In genomic region chr2:216078776-216079175, GRCh38 we compare ENCODE assay signal across 19 cellular contexts. TPM values are rescaled to one million over a fixed set of nuclear protein-coding genes. Genes with fewer than 3 reads are reported as not detected.
DNase-seq lines count a peak whose midpoint lies in the region; ATAC-seq and TF ChIP-seq lines count a peak whose summit lies in the region.
"Had no signal": no experiment of that assay in that cellular context is flagged by ENCODE, and none has a peak within 500 bp of the region (broad histone marks: within the 10 kb centered on the region; RNA-seq: fewer than 3 reads in every experiment).

No MANE protein-coding gene starts in this region.

- H3K4me3 ChIP-seq in NB4 (ENCODE audit: low read depth, low read length) (no peak overlapping the region), choroid plexus epithelial cell (ENCODE audit: low read depth, low read length) (no peak overlapping the region)
- H3K4me3 ChIP-seq: GM12878 had no signal

- ATAC-seq in CD4-positive, alpha-beta T cell (ENCODE audit: poor library complexity), result no peak
- ATAC-seq: activated CD8-positive, alpha-beta T cell treated with anti-CD3 and anti-CD28 coated beads for 36 hours; GM12878 had no signal

- H2BK120ac ChIP-seq in H9 (ENCODE audit: low read depth, low read length, poor library complexity, severe bottlenecking), result no peak overlapping the region

- no peaks in the 10 kb centered on the region for H3K9me3 Mint-ChIP-seq in CD4-positive, alpha-beta T cell
- H3K9me3 Mint-ChIP-seq in neural crest cell, result no peaks in the 10 kb centered on the region
- no peaks in the 10 kb centered on the region for H3K9me3 Mint-ChIP-seq in H9
- H3K9me3 Mint-ChIP-seq: activated CD8-positive, alpha-beta T cell treated with anti-CD3 and anti-CD28 coated beads for 36 hours; naive B cell had no signal

- H3K4me1 ChIP-seq in H9 (ENCODE audit: insufficient read depth, low read length), result peaks cover 6% of the 10 kb centered on the region

- no peaks in the 10 kb centered on the region for H3K27me3 ChIP-seq in CD4-positive, alpha-beta T cell (ENCODE audit: control insufficient read depth, insufficient read depth, low read length)
- H3K27me3 ChIP-seq in H9 (ENCODE audit: insufficient read depth, low read length), result no peaks in the 10 kb centered on the region

- H3K79me1 ChIP-seq in H9 (ENCODE audit: insufficient read depth, low read depth, low read length, poor library complexity, severe bottlenecking), result no peaks in the 10 kb centered on the region

- H3K18ac ChIP-seq in H9 (ENCODE audit: insufficient read length, low read depth, low read length), result no peak overlapping the region

- no CpG with 5 or more reads among the region's 1 CpG for WGBS in H9 (ENCODE audit: extremely low coverage, insufficient read length, low lambda C conversion rate)

- no peak overlapping the region for H2AK5ac ChIP-seq in H9 (ENCODE audit: insufficient read length, low read length)

- H3K14ac ChIP-seq in H9 (ENCODE audit: insufficient read depth, low read length), result no peak overlapping the region

- no peak overlapping the region for H3K23ac ChIP-seq in H9 (ENCODE audit: insufficient read length, low read depth, low read length)

- H4K91ac ChIP-seq in H9 (ENCODE audit: insufficient read length, low read depth, low read length), result no peak overlapping the region

- H3K4me2 ChIP-seq in H9 (ENCODE audit: insufficient read depth, insufficient read length, low read length), result no peak overlapping the region

- H4K20me1 ChIP-seq in H9 (ENCODE audit: control insufficient read depth, insufficient read depth, insufficient read length), result no peaks in the 10 kb centered on the region

- H3K56ac ChIP-seq in H9 (ENCODE audit: insufficient read length, low read depth, low read length), result no peak overlapping the region

- no peak overlapping the region for H3T11ph ChIP-seq in H9 (ENCODE audit: low read length)

- peaks cover 28% of the 10 kb centered on the region for H3K36me3 Mint-ChIP-seq in CD4-positive, alpha-beta T cell (ENCODE audit: low read depth)
- H3K36me3 Mint-ChIP-seq in neural crest cell (ENCODE audit: low read depth) (peaks cover under 1% of the 10 kb centered on the region), H9 (ENCODE audit: insufficient read depth in 1 of 3, low read depth in 3 of 3) (peaks cover 0 to 5% (median 0%) of the 10 kb centered on the region in 3 experiments; a peak in 5 of 7 replicates)

- H2BK20ac ChIP-seq in H9 (ENCODE audit: low read depth, low read length, poor library complexity, severe bottlenecking), result no peak overlapping the region

- H3K27me3 Mint-ChIP-seq in CD4-positive, alpha-beta T cell, result no peaks in the 10 kb centered on the region
- H3K27me3 Mint-ChIP-seq in neural crest cell (ENCODE audit: low read depth), result no peaks in the 10 kb centered on the region
- no peaks in the 10 kb centered on the region; the same call in 1 of the 2 replicates for H3K27me3 Mint-ChIP-seq in H9 (ENCODE audit: low read depth)
- H3K27me3 Mint-ChIP-seq: activated CD8-positive, alpha-beta T cell treated with anti-CD3 and anti-CD28 coated beads for 36 hours; naive B cell had no signal

- no peak for TF ChIP-seq CTCF in CD4-positive, alpha-beta T cell (IDR thresholded peaks at IDR 0.05)
- TF ChIP-seq CTCF in NB4 (IDR thresholded peaks at IDR 0.05; ENCODE audit: low read depth, low read length) (no peak), choroid plexus epithelial cell (conservative IDR thresholded peaks at IDR 0.05; ENCODE audit: low read depth, low read length) (no peak), neural crest cell (conservative IDR thresholded peaks at IDR 0.05) (no peak), RWPE1 (conservative IDR thresholded peaks at IDR 0.05; ENCODE audit: low read depth) (no peak), H9 (conservative IDR thresholded peaks at IDR 0.05) (no peak)

- H3K23me2 ChIP-seq in H9 (ENCODE audit: insufficient read length, low read depth, low read length, poor library complexity, severe bottlenecking), result peaks cover 15% of the 10 kb centered on the region

- H2BK15ac ChIP-seq in H9 (ENCODE audit: low read depth, low read length), result no peak overlapping the region

- H3K27ac ChIP-seq in CD4-positive, alpha-beta T cell (ENCODE audit: low read depth, low read length), result no peak overlapping the region
- H3K27ac ChIP-seq in RWPE1 (no peak overlapping the region), H9 (ENCODE audit: insufficient read length, low read depth, low read length) (no peak overlapping the region)
- H3K27ac ChIP-seq: parathyroid adenoma had no signal

- peak overlapping the region; percentile 40 for H3K27ac Mint-ChIP-seq in CD4-positive, alpha-beta T cell
- H3K27ac Mint-ChIP-seq in neural crest cell (ENCODE audit: unreplicated experiment) (no peak overlapping the region), H9 (no peak overlapping the region; a peak in 1 of 7 replicates)
- H3K27ac Mint-ChIP-seq: activated CD8-positive, alpha-beta T cell treated with anti-CD3 and anti-CD28 coated beads for 36 hours had no signal

- DNase-seq in CD4-positive, alpha-beta T cell, result no peak
- DNase-seq in NB4 (ENCODE audit: low read depth), result peak; percentile 24
- DNase-seq in choroid plexus epithelial cell (ENCODE audit: low read depth), result peak; percentile 61
- no peak for DNase-seq in neural crest cell (ENCODE audit: low read depth, low spot score)
- no peak for DNase-seq in RWPE1 (ENCODE audit: low spot score)
- no peak for DNase-seq in Ammon's horn (ENCODE audit: low spot score)
- DNase-seq in H9, result no peak
- DNase-seq: activated CD4-positive, CD25-positive, alpha-beta regulatory T cell treated with anti-CD3 and anti-CD28 coated beads, Interleukin-2, amount 50 U/mL, for 72 hours; activated CD8-positive, alpha-beta T cell treated with anti-CD3 and anti-CD28 coated beads for 36 hours; activated T-cell treated with anti-CD3 and anti-CD28 coated beads, Interleukin-2, amount 50 U/mL, for 1 hour; amygdala; cortex of kidney; DND-41; Kasumi-1; naive B cell; NCI-H2081 treated with DMSO at 0.1 percent for 48 hours; NCI-H524 had no signal

- peaks cover 69% of the 10 kb centered on the region for H3K4me1 Mint-ChIP-seq in CD4-positive, alpha-beta T cell (ENCODE audit: low read depth)
- H3K4me1 Mint-ChIP-seq in neural crest cell (peaks cover 36% of the 10 kb centered on the region), H9 (peaks cover 21 to 27% of the 10 kb centered on the region in 2 experiments)

- no peak overlapping the region for H4K5ac ChIP-seq in H9 (ENCODE audit: insufficient read length, low read depth, low read length)

- CTCF ChIA-PET in CD4-positive, alpha-beta T cell (lab: Charles Lee), result interaction anchor here (0.8 kb wide), 1 partner anchor 9 kb away, joined by 3 read pairs; no protein-coding TSS in a partner anchor
- CTCF ChIA-PET in RWPE1 (lab: Yijun Ruan, JAX), result interaction anchor here (0.6 kb wide), 1 partner anchor 44 kb away, joined by 3 read pairs; no protein-coding TSS in a partner anchor

- TF ChIP-seq POLR2A in NB4 (IDR thresholded peaks at IDR 0.05; ENCODE audit: extremely low read depth, insufficient read length), result no peak

- H2BK5ac ChIP-seq in H9 (ENCODE audit: insufficient read length, low read length), result no peak overlapping the region

- intact Hi-C loops in CD4-positive, alpha-beta T cell (cut with DNase I, micrococcal nuclease), result no loop called here

- H2AFZ ChIP-seq in H9 (ENCODE audit: low read length), result no peak overlapping the region
- H2AFZ ChIP-seq: parathyroid adenoma had no signal

- H4K8ac ChIP-seq in H9 (replicated peaks; ENCODE audit: insufficient read length, low read depth, low read length), result no peak overlapping the region

- H3K4me3 Mint-ChIP-seq in CD4-positive, alpha-beta T cell, result peak overlapping the region; percentile 50
- H3K4me3 Mint-ChIP-seq in neural crest cell (peak overlapping the region; percentile 42), H9 (no peak overlapping the region)
- H3K4me3 Mint-ChIP-seq: activated CD8-positive, alpha-beta T cell treated with anti-CD3 and anti-CD28 coated beads for 36 hours had no signal

- no peaks in the 10 kb centered on the region for H3K79me2 ChIP-seq in H9 (ENCODE audit: insufficient read depth, low read length)

- POLR2A ChIA-PET in CD4-positive, alpha-beta T cell (lab: Charles Lee), result no interaction called here
- POLR2A ChIA-PET in RWPE1 (lab: Yijun Ruan, JAX; ENCODE audit: low non-redundant PET), result no interaction called here

- H3K4ac ChIP-seq in H9 (ENCODE audit: low read depth, low read length), result no peak overlapping the region

- no peak overlapping the region for H3K9ac ChIP-seq in H9 (ENCODE audit: extremely low read depth, insufficient read length, low read length)
- H3K9ac ChIP-seq: parathyroid adenoma had no signal

- no peaks in the 10 kb centered on the region for H3K9me3 ChIP-seq in CD4-positive, alpha-beta T cell (ENCODE audit: control insufficient read depth, low read length)
- H3K9me3 ChIP-seq in H9 (ENCODE audit: control insufficient read depth, low read depth, low read length), result no peaks in the 10 kb centered on the region

- no peak overlapping the region for H2BK12ac ChIP-seq in H9 (ENCODE audit: insufficient read length, low read depth, low read length)

RNA-seq across cellular contexts. Expression of gene PECR, which starts 2.8 kb away (rescaled TPM):
- 10 to 100 TPM in 1 of 2 experiments, 1 to 10 TPM in 1; 9.1 to 10.3 TPM for total RNA-seq in CD4-positive, alpha-beta T cell
- total RNA-seq in neural crest cell, result 12.5 and 18.2 TPM in 2 replicates
- 15.3 and 16.5 TPM in 2 replicates for total RNA-seq in H9 (2021)

RNA-seq across cellular contexts. Expression of gene TMEM169, which starts 2.9 kb away (rescaled TPM):
- under 1 TPM; 0.27 to 0.53 TPM for total RNA-seq in CD4-positive, alpha-beta T cell
- 29.7 and 34.8 TPM in 2 replicates for total RNA-seq in neural crest cell
- total RNA-seq in H9 (2021), result 0.97 and 1.0 TPM in 2 replicates

RNA-seq across cellular contexts. Expression of gene XRCC5, which starts 30.4 kb away (rescaled TPM):
- total RNA-seq in CD4-positive, alpha-beta T cell, result 100 to 1,000 TPM; 126 to 129 TPM
- 508 and 524 TPM in 2 replicates for total RNA-seq in neural crest cell
- 613 and 618 TPM in 2 replicates for total RNA-seq in H9 (2021)

Comparison
In these comparisons a context has a peak if more than half of its experiments do, and no peak if none do; other contexts are left out.
1. DNase-seq: peak in NB4 (single experiment) and choroid plexus epithelial cell (single experiment); none in CD4-positive, alpha-beta T cell (0 of 10), neural crest cell (single experiment), RWPE1 (single experiment), Ammon's horn (single experiment) and H9 (single experiment).
2. H3K4me3 Mint-ChIP-seq: peak in CD4-positive, alpha-beta T cell (single experiment) and neural crest cell (single experiment); none in H9 (0 of 2).
3. RNA of gene TMEM169, which starts 2.9 kb away (total RNA-seq): 29.7 to 34.8 TPM in neural crest cell; 0.97 to 1.0 TPM in H9 and 0.27 to 0.53 TPM in CD4-positive, alpha-beta T cell; every median in the first group is over 10 times any median in the second.